ENCODE assay signal across 8 cellular contexts in genomic region chr12:56119361-56119796, GRCh38. TPM values are rescaled to one million over a fixed set of nuclear protein-coding genes. Genes with fewer than 3 reads are reported as not detected.
DNase-seq lines count a peak whose midpoint lies in the region; ATAC-seq, FAIRE-seq and TF ChIP-seq lines count a peak whose summit lies in the region.

No MANE protein-coding gene starts in this region.

- no peak overlapping the region for H3K4me3 ChIP-seq in small intestine (ENCODE audit: low read depth in 1 of 2, low read length in 2 of 2)

- no peak for TF ChIP-seq POLR2A in GM12892 (IDR thresholded peaks at IDR 0.05; ENCODE audit: low read depth, low read length)

- WGBS in small intestine, 3 donors = 0 to 2% (median 0%) methylated on average over 2 of the region's 2 CpGs

- DNase-seq in A172 (ENCODE audit: low spot score) (peak; percentile 89), GM12892 (ENCODE audit: insufficient read length) (peak; percentile 54), NCI-H2171 treated with DMSO at 0.1 percent for 48 hours (lab: John Stamatoyannopoulos, UW) (peak; percentile 87), UCSD-AML1 (lab: John Stamatoyannopoulos, UW; ENCODE audit: unreplicated experiment) (peak; percentile 55), cerebellum (ENCODE audit: low spot score) (peak; percentile 74), inferior parietal cortex (ENCODE audit: extremely low spot score) (peak; percentile 79), small intestine (peak; percentile 85)

- H3K4me1 ChIP-seq in small intestine (ENCODE audit: control insufficient read depth in 2 of 2, insufficient read depth in 1 of 2, low read depth in 1 of 2, low read length in 1 of 2) = peaks cover 0 to 5% of the 10 kb centered on the region in 2 donors

- FAIRE-seq in GM12892 (lab: Jason Lieb, UNC) (peak; percentile 79), small intestine (lab: Jason Lieb, UNC) (no peak)

- no peak for ATAC-seq in HG02642 (IDR thresholded peaks at IDR 0.05; ENCODE audit: poor library complexity, unreplicated experiment)

- peaks cover 0 to 5% of the 10 kb centered on the region in 2 donors for H3K36me3 ChIP-seq in small intestine (ENCODE audit: control insufficient read depth in 2 of 2, insufficient read depth in 2 of 2, low read length in 2 of 2)

- no peaks in the 10 kb centered on the region for H3K9me3 ChIP-seq in small intestine (ENCODE audit: control insufficient read depth, low read depth)

- H3K27me3 ChIP-seq in small intestine (ENCODE audit: control insufficient read depth in 2 of 2, insufficient read depth in 2 of 2, low read length in 2 of 2) = no peaks in the 10 kb centered on the region

- no peak overlapping the region for H3K27ac ChIP-seq in small intestine (ENCODE audit: low read depth in 1 of 2, low read length in 1 of 2)

RNA-seq across cellular contexts. Expression of gene ZC3H10, which starts 1.3 kb away (rescaled TPM):
- total RNA-seq in A172 (2014; rRNA removed; shearing (Covaris generic)) = 1.8 and 2.9 TPM in 2 replicates
- polyA plus RNA-seq in GM12892 (2012; ENCODE audit: missing spikeins) = 2.7 TPM
- 9.4 TPM for total RNA-seq in cerebellum
- 1 to 10 TPM; 1.1 to 2.8 (median 1.3) TPM for polyA plus RNA-seq in small intestine

RNA-seq across cellular contexts. Expression of gene RPL41, which starts 2.9 kb away (rescaled TPM):
- 1,898 and 3,438 TPM in 2 replicates for total RNA-seq in A172 (2014; rRNA removed; shearing (Covaris generic))
- 8,175 TPM for polyA plus RNA-seq in GM12892 (2012; ENCODE audit: missing spikeins)
- total RNA-seq in cerebellum = 763 TPM
- 1,000 to 10,000 TPM; 3,267 to 7,277 (median 6,102) TPM for polyA plus RNA-seq in small intestine

RNA-seq across cellular contexts. Expression of gene ESYT1, which starts 8.7 kb away (rescaled TPM):
- total RNA-seq in A172 (2014; rRNA removed; shearing (Covaris generic)) = 119 and 164 TPM in 2 replicates
- polyA plus RNA-seq in GM12892 (2012; ENCODE audit: missing spikeins) = 54.4 TPM
- 32.2 TPM for total RNA-seq in cerebellum
- polyA plus RNA-seq in small intestine = 10 to 100 TPM in 1 of 3 donors, 1 to 10 TPM in 2; 2.7 to 51.8 (median 7.8) TPM

RNA-seq across cellular contexts. Expression of gene PA2G4, which starts 15.0 kb away (rescaled TPM):
- total RNA-seq in A172 (2014; rRNA removed; shearing (Covaris generic)) = 246 and 349 TPM in 2 replicates
- 276 TPM for polyA plus RNA-seq in GM12892 (2012; ENCODE audit: missing spikeins)
- total RNA-seq in cerebellum = 51.6 TPM
- polyA plus RNA-seq in small intestine = 100 to 1,000 TPM in 1 of 3 donors, 10 to 100 TPM in 2; 63.7 to 156 (median 68.6) TPM

RNA-seq across cellular contexts. Expression of gene MYL6B, which starts 33.0 kb away (rescaled TPM):
- 76.0 and 139 TPM in 2 replicates for total RNA-seq in A172 (2014; rRNA removed; shearing (Covaris generic))
- polyA plus RNA-seq in GM12892 (2012; ENCODE audit: missing spikeins) = 105 TPM
- 39.5 TPM for total RNA-seq in cerebellum
- 10 to 100 TPM; 24.8 to 31.2 (median 28.6) TPM for polyA plus RNA-seq in small intestine
